15 cellular contexts compared by ENCODE assay signal in genomic region chr16:53211253-53211652, GRCh38.
DNase-seq lines count a peak whose midpoint lies in the region; ATAC-seq and TF ChIP-seq lines count a peak whose summit lies in the region.
"Had no signal": no experiment of that assay in that cellular context is flagged by ENCODE, and none has a peak within 500 bp of the region (broad histone marks: within the 10 kb centered on the region; RNA-seq: fewer than 3 reads in every experiment).

No MANE protein-coding gene starts in this region.

- CTCF ChIA-PET in MCF 10A (lab: Yijun Ruan, JAX), result interaction anchor here (0.6 kb wide), 1 partner anchor 68 kb away, joined by 3 read pairs; no protein-coding TSS in a partner anchor

- intact Hi-C loops in MCF 10A (cut with micrococcal nuclease), result no loop called here
- intact Hi-C loops in breast epithelium (cut with DNase I; ENCODE audit: low total_unique reads), result no loop called here
- intact Hi-C loops in ascending aorta (cut with DNase I), result no loop called here
- intact Hi-C loops in spleen (cut with DNase I; ENCODE audit: low total_unique reads), result loop anchor here (10.0 kb wide), 1 partner anchor 76 kb away; no protein-coding TSS in a partner anchor

- H3K4me1 Mint-ChIP-seq in MCF 10A (ENCODE audit: insufficient read depth, unreplicated experiment), result peaks cover 22% of the 10 kb centered on the region

- no peaks in the 10 kb centered on the region for H3K36me3 ChIP-seq in breast epithelium
- no peaks in the 10 kb centered on the region for H3K36me3 ChIP-seq in ascending aorta
- peaks cover 45% of the 10 kb centered on the region for H3K36me3 ChIP-seq in iPS-20b (ENCODE audit: insufficient read depth, low read depth, low read length)
- no peaks in the 10 kb centered on the region for H3K36me3 ChIP-seq in spleen
- H3K36me3 ChIP-seq: gastroesophageal sphincter, left lung, Peyer's patch had no signal

- H3K4me3 Mint-ChIP-seq in MCF 10A (ENCODE audit: unreplicated experiment), result peak overlapping the region; percentile 80

- no TSS peak for BruUV-seq in MCF 10A (replicated peaks; lab: Mats Ljungman, UMichigan)

- H3K9me3 Mint-ChIP-seq in MCF 10A (ENCODE audit: unreplicated experiment), result no peaks in the 10 kb centered on the region
- H3K9me3 Mint-ChIP-seq: activated naive CD4-positive, alpha-beta T cell treated with anti-CD3 and anti-CD28 coated beads, Interleukin-2, amount 50 U/mL, for 72 hours had no signal

- H3K4me1 ChIP-seq in breast epithelium, result peaks cover 0 to 14% of the 10 kb centered on the region in 2 donors
- peaks cover 0 to 38% of the 10 kb centered on the region in 2 donors for H3K4me1 ChIP-seq in ascending aorta
- H3K4me1 ChIP-seq in iPS-20b (ENCODE audit: insufficient read depth, low read length), result peaks cover 14% of the 10 kb centered on the region
- peaks cover 38 to 99% (median 81%) of the 10 kb centered on the region in 6 donors for H3K4me1 ChIP-seq in spleen

- no peak for DNase-seq in MCF 10A (ENCODE audit: unreplicated experiment)
- DNase-seq in breast epithelium (ENCODE audit: low spot score in 2 of 2), result no peak
- DNase-seq in ascending aorta (ENCODE audit: low spot score in 2 of 2), result no peak
- no peak for DNase-seq in spleen
- DNase-seq in stimulated activated CD4-positive, alpha-beta T cell treated with anti-CD3 and anti-CD28 coated beads, Interleukin-2, amount 100 ng/mL, for 24 hours, result no peak
- no peak for DNase-seq in GF-D8 (lab: John Stamatoyannopoulos, UW)
- DNase-seq: dermis blood vessel endothelial cell, DMS 273 treated with DMSO at 0.1 percent for 48 hours, left lung, Peyer's patch had no signal

- no peaks in the 10 kb centered on the region for H3K27me3 ChIP-seq in breast epithelium
- no peaks in the 10 kb centered on the region for H3K27me3 ChIP-seq in ascending aorta
- H3K27me3 ChIP-seq in iPS-20b (ENCODE audit: insufficient read depth, low read length), result no peaks in the 10 kb centered on the region
- H3K27me3 ChIP-seq in spleen (replicated peaks in 1 of 7), result no peaks in the 10 kb centered on the region
- H3K27me3 ChIP-seq: gastroesophageal sphincter, left lung, Peyer's patch had no signal

- H3K27ac ChIP-seq in breast epithelium, result peak overlapping the region in 1 of 2 donors; percentile 4
- H3K27ac ChIP-seq in ascending aorta, result no peak overlapping the region
- H3K27ac ChIP-seq in iPS-20b (ENCODE audit: low read length), result no peak overlapping the region
- peak overlapping the region in 6 of 8 donors; percentile 15 to 91 (median 86) for H3K27ac ChIP-seq in spleen
- H3K27ac ChIP-seq: gastroesophageal sphincter, left lung, Peyer's patch had no signal

- H3K9ac ChIP-seq in iPS-20b (ENCODE audit: low read depth, low read length), result peak overlapping the region; percentile 97; the same call in 1 of the 2 replicates

- peaks cover 42% of the 10 kb centered on the region for H3K36me3 Mint-ChIP-seq in MCF 10A (ENCODE audit: insufficient read depth, unreplicated experiment)
- H3K36me3 Mint-ChIP-seq: activated naive CD4-positive, alpha-beta T cell treated with anti-CD3 and anti-CD28 coated beads, Interleukin-2, amount 50 U/mL, for 72 hours had no signal

- TF ChIP-seq POLR2A in breast epithelium (IDR thresholded peaks at IDR 0.05), result no peak
- TF ChIP-seq POLR2A in spleen (IDR thresholded peaks at IDR 0.05), result no peak

- POLR2A ChIA-PET in MCF 10A (lab: Yijun Ruan, JAX), result interaction anchor here (1.2 to 4.8 kb wide), 5 partner anchors 9 to 223 kb away, joined by 4 to 32 read pairs (median 10); partner anchors contain the start of genes CHD9, CHD9NB and RBL2

- H3K4me3 ChIP-seq in breast epithelium, result peak overlapping the region in 1 of 3 donors; percentile 43
- H3K4me3 ChIP-seq in ascending aorta, result peak overlapping the region; percentile 29 to 43
- peak overlapping the region; percentile 94 for H3K4me3 ChIP-seq in iPS-20b (ENCODE audit: low read length)
- H3K4me3 ChIP-seq in spleen, result peak overlapping the region in 5 of 8 donors; percentile 34 to 66 (median 42)

- no peaks in the 10 kb centered on the region for H3K27me3 Mint-ChIP-seq in MCF 10A (ENCODE audit: insufficient read depth, unreplicated experiment)

- no peak for TF ChIP-seq CTCF in MCF 10A (IDR thresholded peaks at IDR 0.05; ENCODE audit: unreplicated experiment)
- TF ChIP-seq CTCF in breast epithelium (IDR thresholded peaks at IDR 0.05), result no peak
- no peak for TF ChIP-seq CTCF in ascending aorta (IDR thresholded peaks at IDR 0.05)
- no peak for TF ChIP-seq CTCF in spleen (IDR thresholded peaks at IDR 0.05 in 8 of 11, conservative IDR thresholded peaks at IDR 0.05 in 3 of 11)

- no peak for ATAC-seq in GM21447 (IDR thresholded peaks at IDR 0.05; ENCODE audit: unreplicated experiment)
- ATAC-seq: activated naive CD4-positive, alpha-beta T cell treated with anti-CD3 and anti-CD28 coated beads, Interleukin-2, amount 50 U/mL, for 72 hours; gastroesophageal sphincter; left lung; sciatic nerve had no signal

- H3K27ac Mint-ChIP-seq in MCF 10A (ENCODE audit: low read depth, unreplicated experiment), result no peak overlapping the region
- H3K27ac Mint-ChIP-seq: activated naive CD4-positive, alpha-beta T cell treated with anti-CD3 and anti-CD28 coated beads, Interleukin-2, amount 50 U/mL, for 72 hours had no signal

- 66 to 72% (median 69%) methylated on average over 3 of the region's 3 CpGs for WGBS in spleen, 5 donors

- H3K9me3 ChIP-seq in breast epithelium (no peaks in the 10 kb centered on the region), ascending aorta (no peaks in the 10 kb centered on the region), iPS-20b (ENCODE audit: insufficient read depth, low read depth, low read length) (no peaks in the 10 kb centered on the region), spleen (no peaks in the 10 kb centered on the region)
- H3K9me3 ChIP-seq: gastroesophageal sphincter, left lung, Peyer's patch had no signal

Comparison
In these comparisons a context has a peak if more than half of its experiments do, and no peak if none do; other contexts are left out.
1. H3K27ac ChIP-seq: peak in spleen (6 of 8); none in ascending aorta (0 of 2) and iPS-20b (single experiment).